12 cellular contexts compared by ENCODE assay signal in the genomic region with DNA sequence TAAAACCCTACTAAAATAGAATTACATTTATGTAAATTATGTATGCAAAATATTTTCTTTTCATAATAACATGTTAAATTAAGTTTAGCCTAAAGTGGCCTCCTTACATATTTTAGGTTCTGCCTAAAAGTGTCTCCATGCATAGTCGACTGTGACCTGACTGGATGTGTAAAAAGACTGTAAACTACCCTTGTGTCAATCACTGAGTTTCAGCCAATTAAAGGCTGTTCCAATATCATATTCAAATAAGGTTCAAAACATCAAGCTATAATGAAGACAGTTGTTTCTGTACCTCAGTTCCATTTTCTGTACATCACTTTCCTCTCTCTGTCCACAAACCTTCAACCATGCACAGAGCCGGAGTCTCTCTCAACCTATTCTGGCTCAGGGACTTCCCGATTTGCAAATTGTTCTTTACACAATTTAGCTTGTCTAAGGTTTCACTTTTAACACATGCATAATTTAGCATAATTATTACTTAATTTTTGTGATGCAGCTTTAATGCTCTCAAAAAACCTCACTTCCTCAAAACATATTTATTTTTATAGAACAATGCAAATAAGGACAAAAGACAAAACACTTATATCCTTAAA.
DNase-seq lines count a peak whose midpoint lies in the region; ATAC-seq, FAIRE-seq and TF ChIP-seq lines count a peak whose summit lies in the region.
"Had no signal": no experiment of that assay in that cellular context is flagged by ENCODE, and none has a peak within 500 bp of the region (broad histone marks: within the 10 kb centered on the region; RNA-seq: fewer than 3 reads in every experiment).

No MANE protein-coding gene starts in this region.

- H3K27ac Mint-ChIP-seq in CD8-positive, alpha-beta T cell: no peak overlapping the region

- no peaks in the 10 kb centered on the region for H3K9me3 ChIP-seq in kidney (ENCODE audit: control insufficient read depth in 1 of 2, low read length in 2 of 2)
- no peaks in the 10 kb centered on the region for H3K9me3 ChIP-seq in CD8-positive, alpha-beta T cell (ENCODE audit: low read length)

- no peaks in the 10 kb centered on the region for H3K4me1 Mint-ChIP-seq in CD8-positive, alpha-beta T cell (ENCODE audit: low read depth)

- CTCF ChIA-PET in CD8-positive, alpha-beta T cell (lab: Charles Lee): no interaction called here

- peak; percentile 53 for FAIRE-seq in kidney (lab: Jason Lieb, UNC)

- no peak overlapping the region for H3K9ac ChIP-seq in kidney (ENCODE audit: low read length in 2 of 2)

- ATAC-seq in GM18867 (IDR thresholded peaks at IDR 0.05; ENCODE audit: unreplicated experiment): peak; percentile 95
- peak; percentile 87 for ATAC-seq in GM21737 (IDR thresholded peaks at IDR 0.05; ENCODE audit: unreplicated experiment)
- ATAC-seq in HG03280 (IDR thresholded peaks at IDR 0.05; ENCODE audit: unreplicated experiment): peak; percentile 80
- no peak for ATAC-seq in CD8-positive, alpha-beta T cell
- ATAC-seq: sciatic nerve had no signal

- POLR2A ChIA-PET in CD8-positive, alpha-beta T cell (lab: Charles Lee): no interaction called here

- no peaks in the 10 kb centered on the region for H3K27me3 ChIP-seq in CD8-positive, alpha-beta T cell (ENCODE audit: insufficient read depth, low read length)

- no peaks in the 10 kb centered on the region for H3K36me3 ChIP-seq in kidney (ENCODE audit: control insufficient read depth in 1 of 2, insufficient read depth in 2 of 2, low read length in 2 of 2)
- no peaks in the 10 kb centered on the region for H3K36me3 ChIP-seq in CD8-positive, alpha-beta T cell (ENCODE audit: insufficient read depth, low read length)

- H3K27ac ChIP-seq in kidney (ENCODE audit: low read depth in 2 of 2, low read length in 2 of 2): no peak overlapping the region
- no peak overlapping the region for H3K27ac ChIP-seq in CD8-positive, alpha-beta T cell (ENCODE audit: low read depth, low read length)
- H3K27ac ChIP-seq: HL-60 had no signal

- no peak for TF ChIP-seq CTCF in kidney (IDR thresholded peaks at IDR 0.05; ENCODE audit: borderline replicate concordance, extremely low read depth, insufficient read depth)
- no peak for TF ChIP-seq CTCF in CD8-positive, alpha-beta T cell (IDR thresholded peaks at IDR 0.05)

- no peak overlapping the region for H3K4me3 ChIP-seq in kidney (ENCODE audit: low read length in 2 of 2)
- no peak overlapping the region for H3K4me3 ChIP-seq in CD8-positive, alpha-beta T cell (ENCODE audit: low read depth, low read length)

- DNase-seq in kidney: no peak
- DNase-seq in CD8-positive, alpha-beta T cell: no peak
- no peak for DNase-seq in ureter (ENCODE audit: low spot score)
- no peak for DNase-seq in NCI-H226
- DNase-seq in NCI-H1436 (lab: John Stamatoyannopoulos, UW): no peak
- DNase-seq: DMS 273 treated with DMSO at 0.1 percent for 48 hours, SW 1271 had no signal

- no peak overlapping the region for H3K4me3 Mint-ChIP-seq in CD8-positive, alpha-beta T cell

- no peaks in the 10 kb centered on the region for H3K27me3 Mint-ChIP-seq in CD8-positive, alpha-beta T cell (ENCODE audit: low read depth)

- no peaks in the 10 kb centered on the region for H3K4me1 ChIP-seq in kidney (ENCODE audit: control insufficient read depth in 1 of 2, insufficient read depth in 1 of 2, low read depth in 1 of 2, low read length in 2 of 2)
- H3K4me1 ChIP-seq in CD8-positive, alpha-beta T cell (ENCODE audit: insufficient read depth, low read length): no peaks in the 10 kb centered on the region

- H3K36me3 Mint-ChIP-seq in CD8-positive, alpha-beta T cell: no peaks in the 10 kb centered on the region

- intact Hi-C loops in kidney (cut with DNase I): no loop called here
- intact Hi-C loops in CD8-positive, alpha-beta T cell (cut with DNase I, micrococcal nuclease): no loop called here

- H3K9me3 Mint-ChIP-seq in CD8-positive, alpha-beta T cell: no peaks in the 10 kb centered on the region
